18 cellular contexts compared by ENCODE assay signal in the genomic region with DNA sequence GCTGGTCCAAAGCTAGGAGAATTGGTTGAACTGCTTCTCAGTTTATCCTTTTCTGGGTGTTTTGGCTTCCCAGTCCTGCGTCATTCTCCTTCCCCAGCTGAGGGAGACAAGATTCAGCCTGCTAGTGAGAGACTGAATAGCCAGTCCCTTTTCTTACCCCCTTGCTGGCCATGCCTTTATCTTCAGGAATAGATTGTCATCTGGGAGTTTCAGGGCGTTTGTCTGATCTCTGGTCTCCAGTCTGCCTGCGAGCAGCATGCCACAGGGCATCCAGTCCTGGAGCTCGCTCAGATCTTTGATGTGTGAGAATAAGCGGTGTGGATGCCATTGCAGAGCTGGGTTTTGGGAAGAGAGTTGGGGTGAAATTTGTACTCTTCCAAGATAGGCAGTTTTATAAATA. TPM values are rescaled to one million over a fixed set of nuclear protein-coding genes. Genes with fewer than 3 reads are reported as not detected.
A peak's percentile ranks its signal among the peaks of the same experiment; 100 is the strongest.
DNase-seq lines count a peak whose midpoint lies in the region; ATAC-seq, FAIRE-seq and TF ChIP-seq lines count a peak whose summit lies in the region.
"Had no signal": no experiment of that assay in that cellular context is flagged by ENCODE, and none has a peak within 500 bp of the region (broad histone marks: within the 10 kb centered on the region; RNA-seq: fewer than 3 reads in every experiment).

No MANE protein-coding gene starts in this region.

- no peaks in the 10 kb centered on the region for H3K27me3 ChIP-seq in fibroblast of lung (ENCODE audit: control insufficient read depth, insufficient read depth, low read length)

- H3K27ac Mint-ChIP-seq in HFFc6 = peak overlapping the region; percentile 17; the same call in 1 of the 2 replicates
- H3K27ac Mint-ChIP-seq in neural crest cell (ENCODE audit: unreplicated experiment) = peak overlapping the region; percentile 69
- H3K27ac Mint-ChIP-seq in activated CD8-positive, alpha-beta T cell treated with anti-CD3 and anti-CD28 coated beads, Interleukin-2, amount 10 ng/mL, durations not matched to agents 7 days and 5 days = no peak overlapping the region

- WGBS in A549 (ENCODE audit: missing lambda C conversion rate) = 83% methylated on average over 5 of the region's 5 CpGs

- H3K4me2 ChIP-seq in A549 = peak overlapping the region; percentile 93; the same call in 1 of the 3 replicates
- H3K4me2 ChIP-seq in fibroblast of lung (ENCODE audit: extremely low read depth, insufficient read depth, low read length) = no peak overlapping the region

- H4K20me1 ChIP-seq in fibroblast of lung (ENCODE audit: control insufficient read depth, extremely low read depth, insufficient read depth, low read length) = no peaks in the 10 kb centered on the region

- H3K27ac ChIP-seq in A549 = peak overlapping the region in 1 of 2 experiments; percentile 29; a peak in 1 of 6 replicates
- H3K27ac ChIP-seq in fibroblast of lung (ENCODE audit: insufficient read depth, low read length) = peak overlapping the region; percentile 50
- H3K27ac ChIP-seq: C4-2B had no signal

- no peak for TF ChIP-seq CTCF in A549 (IDR thresholded peaks at IDR 0.05)
- TF ChIP-seq CTCF in HFFc6 (IDR thresholded peaks at IDR 0.05) = no peak
- no peak for TF ChIP-seq CTCF in fibroblast of lung (conservative IDR thresholded peaks at IDR 0.05 in 1 of 2, IDR thresholded peaks at IDR 0.05 in 1 of 2; ENCODE audit: low read depth in 1 of 2, low read length in 2 of 2)
- TF ChIP-seq CTCF in neural crest cell (conservative IDR thresholded peaks at IDR 0.05) = no peak

- no peak for TF ChIP-seq POLR2A in A549 (IDR thresholded peaks at IDR 0.05; ENCODE audit: low read length)

- no peak for FAIRE-seq in A549 (lab: Jason Lieb, UNC)
- FAIRE-seq: A204.1, GM19239 had no signal

- CTCF ChIA-PET in A549 (lab: Yijun Ruan, JAX) = interaction anchor here (1.2 to 2.4 kb wide), 4 partner anchors 9 to 86 kb away, joined by 3 to 9 read pairs (median 4); no protein-coding TSS in a partner anchor
- CTCF ChIA-PET in activated CD8-positive, alpha-beta T cell treated with anti-CD3 and anti-CD28 coated beads, Interleukin-2, amount 10 ng/mL, durations not matched to agents 7 days and 5 days (lab: Charles Lee) = interaction anchor here (1.6 to 3.1 kb wide), 2 partner anchors 33 to 86 kb away, joined by 7 to 11 read pairs; no protein-coding TSS in a partner anchor

- H3K4me1 Mint-ChIP-seq in HFFc6 (ENCODE audit: low read depth) (peaks cover 87% of the 10 kb centered on the region), neural crest cell (peaks cover 84% of the 10 kb centered on the region)
- peaks cover 8% of the 10 kb centered on the region for H3K4me1 Mint-ChIP-seq in activated CD8-positive, alpha-beta T cell treated with anti-CD3 and anti-CD28 coated beads, Interleukin-2, amount 10 ng/mL, durations not matched to agents 7 days and 5 days (ENCODE audit: low read depth)

- no peaks in the 10 kb centered on the region; the same call in 1 of the 2 replicates for H3K27me3 Mint-ChIP-seq in HFFc6 (ENCODE audit: insufficient read depth)
- no peaks in the 10 kb centered on the region for H3K27me3 Mint-ChIP-seq in neural crest cell (ENCODE audit: low read depth)
- H3K27me3 Mint-ChIP-seq in activated CD8-positive, alpha-beta T cell treated with anti-CD3 and anti-CD28 coated beads, Interleukin-2, amount 10 ng/mL, durations not matched to agents 7 days and 5 days (ENCODE audit: low read depth) = peaks cover 16% of the 10 kb centered on the region

- no peak overlapping the region for H3K4me3 Mint-ChIP-seq in HFFc6
- H3K4me3 Mint-ChIP-seq in neural crest cell = peak overlapping the region; percentile 35
- no peak overlapping the region for H3K4me3 Mint-ChIP-seq in activated CD8-positive, alpha-beta T cell treated with anti-CD3 and anti-CD28 coated beads, Interleukin-2, amount 10 ng/mL, durations not matched to agents 7 days and 5 days

- H3K9me3 ChIP-seq in A549 = no peaks in the 10 kb centered on the region
- H3K9me3 ChIP-seq in fibroblast of lung (ENCODE audit: control insufficient read depth, insufficient read depth, low read depth, low read length) = no peaks in the 10 kb centered on the region

- POLR2A ChIA-PET in A549 (lab: Yijun Ruan, JAX) = no interaction called here
- POLR2A ChIA-PET in activated CD8-positive, alpha-beta T cell treated with anti-CD3 and anti-CD28 coated beads, Interleukin-2, amount 10 ng/mL, durations not matched to agents 7 days and 5 days (lab: Charles Lee) = interaction anchor here (0.5 kb wide), 1 partner anchor 97 kb away, joined by 3 read pairs; no protein-coding TSS in a partner anchor

- no peak for TF ChIP-seq EP300 in A549 (IDR thresholded peaks at IDR 0.05)

- H3K36me3 Mint-ChIP-seq in HFFc6 (ENCODE audit: low read depth) = peaks cover 31% of the 10 kb centered on the region
- H3K36me3 Mint-ChIP-seq in neural crest cell (ENCODE audit: low read depth) = peaks cover 2% of the 10 kb centered on the region
- no peaks in the 10 kb centered on the region for H3K36me3 Mint-ChIP-seq in activated CD8-positive, alpha-beta T cell treated with anti-CD3 and anti-CD28 coated beads, Interleukin-2, amount 10 ng/mL, durations not matched to agents 7 days and 5 days (ENCODE audit: low read depth)

- peaks cover 97% of the 10 kb centered on the region for H3K79me2 ChIP-seq in fibroblast of lung (ENCODE audit: control insufficient read depth, insufficient read depth, low read length)

- H3K36me3 ChIP-seq in fibroblast of lung (ENCODE audit: control insufficient read depth, insufficient read depth, low read length) = no peaks in the 10 kb centered on the region

- no peak overlapping the region for H2AFZ ChIP-seq in fibroblast of lung (ENCODE audit: low read length)

- H3K4me3 ChIP-seq in A549 = no peak overlapping the region
- H3K4me3 ChIP-seq in fibroblast of lung (replicated peaks in 1 of 4; ENCODE audit: control extremely low read depth in 1 of 4, insufficient read depth in 1 of 4, low read depth in 3 of 4, low read length in 4 of 4) = no peak overlapping the region

- H3K9ac ChIP-seq in fibroblast of lung (ENCODE audit: insufficient read depth, low read length) = no peak overlapping the region

- H3K4me1 ChIP-seq in A549 (peaks cover 81% of the 10 kb centered on the region), fibroblast of lung (ENCODE audit: control insufficient read depth, extremely low read depth, insufficient read depth, low read length) (peaks cover 30% of the 10 kb centered on the region)

- no peak for TF ChIP-seq RAD21 in A549 (conservative IDR thresholded peaks at IDR 0.05 in 1 of 2, IDR thresholded peaks at IDR 0.05 in 1 of 2)

- H3K9me3 Mint-ChIP-seq in HFFc6 (no peaks in the 10 kb centered on the region), neural crest cell (no peaks in the 10 kb centered on the region)
- H3K9me3 Mint-ChIP-seq in activated CD8-positive, alpha-beta T cell treated with anti-CD3 and anti-CD28 coated beads, Interleukin-2, amount 10 ng/mL, durations not matched to agents 7 days and 5 days (ENCODE audit: insufficient read depth) = no peaks in the 10 kb centered on the region

- DNase-seq in A549 (ENCODE audit: low read depth in 1 of 2, low spot score in 1 of 2) = no peak
- DNase-seq in HFFc6 = no peak
- no peak for DNase-seq in fibroblast of lung (ENCODE audit: low read depth in 2 of 2)
- DNase-seq in neural crest cell (ENCODE audit: low read depth, low spot score) = no peak
- DNase-seq in AG08395 (ENCODE audit: low spot score) = no peak
- no peak for DNase-seq in activated CD8-positive, alpha-beta T cell treated with anti-CD3 and anti-CD28 coated beads, Interleukin-2, amount 10 ng/mL, durations not matched to agents 7 days and 5 days
- DNase-seq in DMS79 (lab: John Stamatoyannopoulos, UW) = no peak
- DNase-seq: H7; Karpas-422; NCI-H1105 treated with DMSO at 0.1 percent for 48 hours; NCI-H1694 treated with DMSO at 0.1 percent for 48 hours; NCI-H69; NK-92 treated with Interleukin-12 subunit alpha and Interleukin-12 subunit beta, amount 100 ng/mL, for 24 hours; OCI-M1; SIG-M5 had no signal

- no peak for ATAC-seq in A549
- ATAC-seq in activated CD8-positive, alpha-beta T cell treated with anti-CD3 and anti-CD28 coated beads, Interleukin-2, amount 10 ng/mL, durations not matched to agents 7 days and 5 days = no peak

TF ChIP-seq in A549, 52 proteins besides CTCF, POLR2A, EP300 and RAD21 (continues in another document):
- no peak for TF ChIP-seq ZFP36 (IDR thresholded peaks at IDR 0.05; ENCODE audit: borderline replicate concordance, partially characterized antibody)
- TF ChIP-seq HOXA7 (CRISPR knock-in tag; IDR thresholded peaks at IDR 0.05) = no peak
- TF ChIP-seq TP53 (CRISPR knock-in tag; IDR thresholded peaks at IDR 0.05) = no peak
- no peak for TF ChIP-seq SREBF2 (IDR thresholded peaks at IDR 0.05)
- TF ChIP-seq BHLHE40 (IDR thresholded peaks at IDR 0.05; ENCODE audit: low read depth, low read length) = no peak
- no peak for TF ChIP-seq ESRRA (IDR thresholded peaks at IDR 0.05; ENCODE audit: borderline replicate concordance, low read length)
- no peak for TF ChIP-seq CHD4 (IDR thresholded peaks at IDR 0.05; ENCODE audit: borderline replicate concordance)
- no peak for TF ChIP-seq HDAC2 (IDR thresholded peaks at IDR 0.05)
- TF ChIP-seq FOSL2 (IDR thresholded peaks at IDR 0.05) = no peak
- TF ChIP-seq FOSL2 (CRISPR knock-in tag; IDR thresholded peaks at IDR 0.05) = no peak
- no peak for TF ChIP-seq JUNB (IDR thresholded peaks at IDR 0.05)

RNA-seq across cellular contexts. Expression of a gene that starts 5.8 kb away (rescaled TPM):
- 154 and 159 TPM in 2 replicates for polyA plus RNA-seq in A549 (2011; rRNA removed)
- polyA plus RNA-seq in A549 (2012; cell fraction: cytosol; rRNA removed) = 37.0 and 40.3 TPM in 2 replicates
- 28.8 and 43.5 TPM in 2 replicates for polyA plus RNA-seq in A549 (2012; cell fraction: nucleus; rRNA removed)
- 77.7 to 96.4 TPM (median 77.9 TPM) in 3 replicates for polyA plus RNA-seq in A549 (2017; fragmentation: RNase III; extraction: RNeasy Plus Mini Kit Qiagen cat#74134 plus additional on column Dnase treatment)
- 106 and 112 TPM in 2 replicates for polyA minus RNA-seq in A549 (2011; rRNA and poly(A)+ RNA removed)
- total RNA-seq in HFFc6 (2021; fragmentation: NEBNext Ultra II Directional; extraction: Animal tissue kit (Norgen Biotek cat#: 25700)) = 100 to 1,000 TPM; 214 to 254 (median 236) TPM
- 113 and 151 TPM in 2 replicates for total RNA-seq in fibroblast of lung
- polyA plus RNA-seq in fibroblast of lung = 91.0 and 194 TPM in 2 replicates
- 62.6 and 130 TPM in 2 replicates for polyA plus RNA-seq in fibroblast of lung (2012)
- polyA minus RNA-seq in fibroblast of lung (ENCODE audit: low replicate concordance) = 51.0 and 65.5 TPM in 2 replicates
- total RNA-seq in neural crest cell = 107 and 116 TPM in 2 replicates
- 1 to 10 TPM; 2.6 to 3.4 TPM for total RNA-seq in activated CD8-positive, alpha-beta T cell treated with anti-CD3 and anti-CD28 coated beads, Interleukin-2, amount 10 ng/mL, durations not matched to agents 7 days and 5 days

Comparison
In these comparisons a context has a peak if more than half of its experiments do, and no peak if none do; other contexts are left out.
1. RNA of a gene that starts 5.8 kb away (total RNA-seq): 214 to 254 TPM in HFFc6, 113 to 151 TPM in fibroblast of lung and 107 to 116 TPM in neural crest cell; 2.6 to 3.4 TPM in activated CD8-positive, alpha-beta T cell treated with anti-CD3 and anti-CD28 coated beads, Interleukin-2, amount 10 ng/mL, durations not matched to agents 7 days and 5 days; every median in the first group is over 10 times any median in the second.